Comparison of ENCODE assay signal across 17 cellular contexts in genomic region chr5:133243196-133243595, GRCh38.
"Had no signal": no experiment of that assay in that cellular context is flagged by ENCODE, and none has a peak within 500 bp of the region (broad histone marks: within the 10 kb centered on the region; RNA-seq: fewer than 3 reads in every experiment).

No MANE protein-coding gene starts in this region.

- H3K4me3 ChIP-seq: dorsolateral prefrontal cortex, esophagus squamous epithelium, gastroesophageal sphincter, heart left ventricle, right lobe of liver, skin epidermis, stomach, suprapubic skin had no signal

- DNase-seq: activated CD4-positive, alpha-beta T cell treated with anti-CD3 and anti-CD28 coated beads, Interleukin-2, amount 10 ng/mL, durations not matched to agents 7 days and 5 days; activated CD8-positive, alpha-beta memory T cell treated with anti-CD3 and anti-CD28 coated beads, Interleukin-2, amount 10 ng/mL, durations not matched to agents 7 days and 5 days; activated CD8-positive, alpha-beta T cell treated with anti-CD3 and anti-CD28 coated beads for 36 hours; activated gamma-delta T cell; dorsolateral prefrontal cortex; effector memory CD8-positive, alpha-beta T cell; esophagus squamous epithelium; nephron progenitor cell; nucleus accumbens; right lobe of liver; stimulated activated CD4-positive, alpha-beta T cell treated with anti-CD3 and anti-CD28 coated beads, Interleukin-1b, Interleukin-23, amount 100 ng/mL, for 48 hours; stomach had no signal

- H3K79me2 ChIP-seq: parathyroid adenoma had no signal

- H3K27ac ChIP-seq: esophagus squamous epithelium, gastroesophageal sphincter, heart left ventricle, parathyroid adenoma, right lobe of liver, stomach, suprapubic skin had no signal

- H3K36me3 ChIP-seq: esophagus squamous epithelium, gastroesophageal sphincter, heart left ventricle, right lobe of liver, stomach, suprapubic skin had no signal

- H3K9ac ChIP-seq: parathyroid adenoma had no signal

- H3K4me1 ChIP-seq: esophagus squamous epithelium, gastroesophageal sphincter, right lobe of liver, stomach had no signal

- H3K27me3 ChIP-seq: dorsolateral prefrontal cortex, esophagus squamous epithelium, right lobe of liver, suprapubic skin had no signal

- H2AFZ ChIP-seq: parathyroid adenoma had no signal

- ATAC-seq: activated CD8-positive, alpha-beta memory T cell treated with anti-CD3 and anti-CD28 coated beads, Interleukin-2, amount 10 ng/mL, durations not matched to agents 7 days and 5 days; activated CD8-positive, alpha-beta T cell treated with anti-CD3 and anti-CD28 coated beads for 36 hours; effector memory CD8-positive, alpha-beta T cell; gastroesophageal sphincter; heart left ventricle had no signal

- H3K9me3 ChIP-seq: esophagus squamous epithelium, gastroesophageal sphincter, heart left ventricle, right lobe of liver, stomach, suprapubic skin had no signal
